In genomic region chr5:71586052-71586940, GRCh38 we compare ENCODE assay signal across 8 cellular contexts. TPM values are rescaled to one million over a fixed set of nuclear protein-coding genes. Genes with fewer than 3 reads are reported as not detected.
DNase-seq lines count a peak whose midpoint lies in the region; ATAC-seq, FAIRE-seq and TF ChIP-seq lines count a peak whose summit lies in the region.

No MANE protein-coding gene starts in this region.

- no peaks in the 10 kb centered on the region for H3K9me1 ChIP-seq in endothelial cell of umbilical vein (replicated peaks; ENCODE audit: control insufficient read depth, extremely low read depth, insufficient read depth, low read length)

- H3K4me3 ChIP-seq in SK-N-MC = peak overlapping the region; percentile 71
- peak overlapping the region in 2 of 3 experiments; percentile 63 to 75 for H3K4me3 ChIP-seq in endothelial cell of umbilical vein (replicated peaks in 1 of 3; ENCODE audit: insufficient read depth in 1 of 3, low read depth in 1 of 3, low read length in 3 of 3)
- H3K4me3 ChIP-seq in neutrophil (ENCODE audit: low read depth in 1 of 2, low read length in 1 of 2) = peak overlapping the region; percentile 72 to 78

- H3K27me3 ChIP-seq in endothelial cell of umbilical vein (ENCODE audit: control insufficient read depth in 2 of 2, insufficient read depth in 2 of 2, low read length in 2 of 2) (no peaks in the 10 kb centered on the region), neutrophil (no peaks in the 10 kb centered on the region)

- dilution Hi-C loops in endothelial cell of umbilical vein (cut with MboI; ENCODE audit: extremely low pct_ligation_motif_present, low sequenced_read_pairs) = no loop called here

- no peak for TF ChIP-seq POLR2A in endothelial cell of umbilical vein (IDR thresholded peaks at IDR 0.05; ENCODE audit: low read depth, low read length)

- H3K36me3 ChIP-seq in SK-N-MC (ENCODE audit: insufficient read depth, low read length) (peaks cover 5% of the 10 kb centered on the region; the same call in 1 of the 2 replicates), endothelial cell of umbilical vein (ENCODE audit: control insufficient read depth in 2 of 2, extremely low read depth in 1 of 2, insufficient read depth in 2 of 2, low read length in 2 of 2) (no peaks in the 10 kb centered on the region), neutrophil (no peaks in the 10 kb centered on the region)

- no peaks in the 10 kb centered on the region for H4K20me1 ChIP-seq in endothelial cell of umbilical vein (replicated peaks; ENCODE audit: control insufficient read depth, extremely low read depth, insufficient read depth, low read length)

- peak; percentile 12 for FAIRE-seq in endothelial cell of umbilical vein (lab: Jason Lieb, UNC)

- H3K9me3 ChIP-seq in SK-N-MC (ENCODE audit: low read depth, low read length) (no peaks in the 10 kb centered on the region), endothelial cell of umbilical vein (replicated peaks; ENCODE audit: control insufficient read depth, insufficient read depth, low read length) (no peaks in the 10 kb centered on the region), neutrophil (no peaks in the 10 kb centered on the region)

- POLR2A ChIA-PET in endothelial cell of umbilical vein (lab: Charles Lee) = no interaction called here

- intact Hi-C loops in endothelial cell of umbilical vein (cut with micrococcal nuclease) = loop anchor here (2.0 to 5.0 kb wide), 2 partner anchors 15 to 171 kb away; no protein-coding TSS in a partner anchor

- peak; percentile 0 for ATAC-seq in HG02981 (IDR thresholded peaks at IDR 0.05; ENCODE audit: unreplicated experiment)

- peaks cover 2% of the 10 kb centered on the region for H3K79me2 ChIP-seq in endothelial cell of umbilical vein (ENCODE audit: control insufficient read depth, insufficient read depth, low read length)

- DNase-seq in GF-D8 (lab: John Stamatoyannopoulos, UW) (peak; percentile 76), SK-N-MC (ENCODE audit: low read depth, low spot score) (no peak), endothelial cell of umbilical vein (ENCODE audit: low read depth, low spot score) (peak; percentile 59), hippocampal formation (lab: John Stamatoyannopoulos, UW) (no peak), DMS79 treated with DMSO at 0.1 percent for 48 hours (lab: John Stamatoyannopoulos, UW) (no peak)
- DNase-seq in activated CD4-positive, alpha-beta T cell treated with anti-CD3 and anti-CD28 coated beads for 4 hours = no peak

- peaks cover 3% of the 10 kb centered on the region for H3K4me1 ChIP-seq in endothelial cell of umbilical vein (ENCODE audit: control insufficient read depth, extremely low read depth, insufficient read depth, low read length)
- H3K4me1 ChIP-seq in neutrophil (ENCODE audit: control insufficient read depth in 1 of 2, insufficient read depth in 1 of 2, low read depth in 1 of 2, low read length in 1 of 2) = peaks cover 10 to 14% of the 10 kb centered on the region in 2 experiments

- no peak overlapping the region for H3K9ac ChIP-seq in SK-N-MC (ENCODE audit: insufficient read length)
- peak overlapping the region; percentile 76 for H3K9ac ChIP-seq in endothelial cell of umbilical vein (replicated peaks; ENCODE audit: extremely low read depth, insufficient read depth, low read length)

- H3K4me2 ChIP-seq in endothelial cell of umbilical vein (ENCODE audit: insufficient read depth, low read length) = peak overlapping the region; percentile 62

- no peak for TF ChIP-seq CTCF in endothelial cell of umbilical vein (IDR thresholded peaks at IDR 0.05; ENCODE audit: extremely low read depth in 1 of 2, insufficient read depth in 1 of 2, low read depth in 1 of 2, low read length in 2 of 2)
- no peak for TF ChIP-seq CTCF in neutrophil (IDR thresholded peaks at IDR 0.05)

- CTCF ChIA-PET in endothelial cell of umbilical vein (lab: Charles Lee) = interaction anchor here (0.6 to 2.7 kb wide), 2 partner anchors 15 kb away, joined by 3 to 26 read pairs; no protein-coding TSS in a partner anchor

- H3K27ac ChIP-seq in SK-N-MC (no peak overlapping the region), endothelial cell of umbilical vein (ENCODE audit: insufficient read depth, low read depth, low read length) (peak overlapping the region; percentile 46), neutrophil (peak overlapping the region; percentile 75)

- TSS peak; percentile 92 for BruUV-seq in endothelial cell of umbilical vein (replicated peaks; lab: Mats Ljungman, UMichigan)

- H2AFZ ChIP-seq in endothelial cell of umbilical vein (ENCODE audit: low read depth, low read length) = peak overlapping the region; percentile 76

TF ChIP-seq in endothelial cell of umbilical vein, 7 proteins besides CTCF, POLR2A, EP300 and RAD21:
- TF ChIP-seq JUN (IDR thresholded peaks at IDR 0.05; ENCODE audit: borderline replicate concordance, insufficient read depth, insufficient read length, low read depth) (no peak), MAX (IDR thresholded peaks at IDR 0.05; ENCODE audit: insufficient read depth, insufficient read length) (no peak), MYC (IDR thresholded peaks at IDR 0.05; ENCODE audit: low read depth, low read length) (no peak), EZH2 (IDR thresholded peaks at IDR 0.05; ENCODE audit: borderline replicate concordance, low read depth, low read length, severe bottlenecking) (no peak)

RNA-seq across cellular contexts. Expression of gene MCCC2, which starts 0.8 kb away (rescaled TPM):
- 27.8 and 28.6 TPM in 2 replicates for total RNA-seq in endothelial cell of umbilical vein
- 25.7 and 27.9 TPM in 2 replicates for polyA plus RNA-seq in endothelial cell of umbilical vein
- polyA plus RNA-seq in endothelial cell of umbilical vein (2011; cell fraction: cytosol; rRNA removed) = 19.8 and 20.2 TPM in 2 replicates
- polyA plus RNA-seq in endothelial cell of umbilical vein (2011; cell fraction: nucleus; rRNA removed) = 24.2 and 27.1 TPM in 2 replicates
- polyA plus RNA-seq in endothelial cell of umbilical vein (2012) = 22.5 and 26.0 TPM in 2 replicates
- polyA minus RNA-seq in endothelial cell of umbilical vein = 27.4 and 31.2 TPM in 2 replicates
- 28.7 TPM for polyA minus RNA-seq in endothelial cell of umbilical vein (2011; cell fraction: cytosol; rRNA and poly(A)+ RNA removed)
- polyA minus RNA-seq in endothelial cell of umbilical vein (2011; cell fraction: nucleus; rRNA and poly(A)+ RNA removed) = 13.0 and 20.1 TPM in 2 replicates

Comparison
In these comparisons a context has a peak if more than half of its experiments do, and no peak if none do; other contexts are left out.
1. DNase-seq: peak in GF-D8 (single experiment) and endothelial cell of umbilical vein (single experiment); none in SK-N-MC (single experiment), hippocampal formation (0 of 2), DMS79 treated with DMSO at 0.1 percent for 48 hours (single experiment) and activated CD4-positive, alpha-beta T cell treated with anti-CD3 and anti-CD28 coated beads for 4 hours (0 of 2).
2. Peak in every context shown above with its lines, with median percentiles within 50 percentile points of each other: H3K4me3 ChIP-seq.